22 cellular contexts compared by ENCODE assay signal in the genomic region with DNA sequence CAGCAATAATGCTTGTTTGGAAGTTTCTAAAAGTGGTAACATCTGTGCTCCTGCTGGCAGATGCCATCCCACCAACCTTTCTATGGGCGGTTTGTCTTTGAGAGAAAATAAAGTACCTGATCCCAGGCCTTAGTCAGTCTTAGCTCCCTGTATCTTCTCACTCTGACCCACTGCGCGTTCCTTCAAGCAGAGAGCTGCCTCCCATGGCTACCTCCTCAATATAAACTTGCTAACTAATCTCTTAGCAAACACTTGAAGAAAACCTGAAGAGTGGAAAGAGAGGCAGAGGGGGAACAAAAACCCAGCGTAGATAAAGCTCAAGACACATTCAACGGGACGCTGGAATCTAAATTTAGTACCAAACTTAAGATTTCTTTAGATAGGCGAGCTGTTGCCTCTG. TPM values are rescaled to one million over a fixed set of nuclear protein-coding genes. Genes with fewer than 3 reads are reported as not detected.
DNase-seq lines count a peak whose midpoint lies in the region; ATAC-seq, FAIRE-seq and TF ChIP-seq lines count a peak whose summit lies in the region.
"Had no signal": no experiment of that assay in that cellular context is flagged by ENCODE, and none has a peak within 500 bp of the region (broad histone marks: within the 10 kb centered on the region; RNA-seq: fewer than 3 reads in every experiment).

No MANE protein-coding gene starts in this region.

- TF ChIP-seq CTCF in CD14-positive monocyte (IDR thresholded peaks at IDR 0.05) = no peak
- no peak for TF ChIP-seq CTCF in spleen (IDR thresholded peaks at IDR 0.05 in 8 of 11, conservative IDR thresholded peaks at IDR 0.05 in 3 of 11)
- TF ChIP-seq CTCF in H9 (conservative IDR thresholded peaks at IDR 0.05) = no peak
- no peak for TF ChIP-seq CTCF in kidney (IDR thresholded peaks at IDR 0.05; ENCODE audit: borderline replicate concordance, extremely low read depth, insufficient read depth)

- H3K23ac ChIP-seq in H9 (ENCODE audit: insufficient read length, low read depth, low read length) = no peak overlapping the region

- 75 to 83% (median 80%) methylated on average over 7 of the region's 7 CpGs for WGBS in spleen, 5 donors
- WGBS in H9 (ENCODE audit: extremely low coverage, insufficient read length, low lambda C conversion rate) = no CpG with 5 or more reads among the region's 7 CpGs

- H3K56ac ChIP-seq in H9 (ENCODE audit: insufficient read length, low read depth, low read length) = no peak overlapping the region

- H3K4ac ChIP-seq in H9 (ENCODE audit: low read depth, low read length) = no peak overlapping the region

- H3K4me1 Mint-ChIP-seq in CD14-positive monocyte (peaks cover 67% of the 10 kb centered on the region), memory B cell (peaks cover 32% of the 10 kb centered on the region), H9 (peaks cover 36 to 47% of the 10 kb centered on the region in 2 experiments)

- no peak for TF ChIP-seq POLR2A in spleen (IDR thresholded peaks at IDR 0.05)

- no peak overlapping the region for H2AFZ ChIP-seq in H9 (ENCODE audit: low read length)
- H2AFZ ChIP-seq: hepatocyte, parathyroid adenoma had no signal

- no peak overlapping the region for H2BK5ac ChIP-seq in H9 (ENCODE audit: insufficient read length, low read length)

- H3K9ac ChIP-seq in H9 (ENCODE audit: extremely low read depth, insufficient read length, low read length) = no peak overlapping the region
- no peak overlapping the region for H3K9ac ChIP-seq in kidney (ENCODE audit: low read length in 2 of 2)
- H3K9ac ChIP-seq: parathyroid adenoma had no signal

- no peaks in the 10 kb centered on the region for H3K23me2 ChIP-seq in H9 (ENCODE audit: insufficient read length, low read depth, low read length, poor library complexity, severe bottlenecking)

- no peak overlapping the region for H3K4me3 Mint-ChIP-seq in CD14-positive monocyte
- no peak overlapping the region for H3K4me3 Mint-ChIP-seq in memory B cell
- no peak overlapping the region for H3K4me3 Mint-ChIP-seq in H9
- H3K4me3 Mint-ChIP-seq: activated CD4-positive, alpha-beta memory T cell treated with anti-CD3 and anti-CD28 coated beads for 36 hours; activated T-cell treated with anti-CD3 and anti-CD28 coated beads, Interleukin-2, amount 50 U/mL, for 24 hours; stimulated activated naive B cell treated with anti-CD40 and anti-IgM and Interleukin-4, amounts not matched to agents 10 μg/mL and 1 μg/mL and 100 μg/mL, for 72 hours had no signal

- intact Hi-C loops in CD14-positive monocyte (cut with micrococcal nuclease) = no loop called here
- intact Hi-C loops in spleen (cut with DNase I; ENCODE audit: low total_unique reads) = no loop called here
- intact Hi-C loops in kidney (cut with DNase I) = no loop called here

- H4K5ac ChIP-seq in H9 (ENCODE audit: insufficient read length, low read depth, low read length) = no peak overlapping the region

- no peak overlapping the region for H4K91ac ChIP-seq in H9 (ENCODE audit: insufficient read length, low read depth, low read length)

- H3K36me3 ChIP-seq in spleen (peaks cover 0 to 62% (median 11%) of the 10 kb centered on the region in 6 donors), kidney (ENCODE audit: control insufficient read depth in 1 of 2, insufficient read depth in 2 of 2, low read length in 2 of 2) (no peaks in the 10 kb centered on the region)
- H3K36me3 ChIP-seq: Peyer's patch had no signal

- no peak for FAIRE-seq in GM19239 (lab: Jason Lieb, UNC)
- FAIRE-seq in kidney (lab: Jason Lieb, UNC) = no peak
- FAIRE-seq: HTR-8/SVneo, keratinocyte, TTC549 had no signal

- H3K9me3 Mint-ChIP-seq in CD14-positive monocyte (peaks cover 0 to 1% (median 0%) of the 10 kb centered on the region in 7 donors), memory B cell (no peaks in the 10 kb centered on the region), H9 (no peaks in the 10 kb centered on the region; a peak in 1 of 5 replicates)
- H3K9me3 Mint-ChIP-seq: activated CD4-positive, alpha-beta memory T cell treated with anti-CD3 and anti-CD28 coated beads for 36 hours; activated T-cell treated with anti-CD3 and anti-CD28 coated beads, Interleukin-2, amount 50 U/mL, for 24 hours; stimulated activated naive B cell treated with anti-CD40 and anti-IgM and Interleukin-4, amounts not matched to agents 10 μg/mL and 1 μg/mL and 100 μg/mL, for 72 hours had no signal

- no peak overlapping the region for H3K4me3 ChIP-seq in spleen
- no peak overlapping the region for H3K4me3 ChIP-seq in kidney (ENCODE audit: low read length in 2 of 2)
- H3K4me3 ChIP-seq: body of pancreas, hepatocyte, Peyer's patch had no signal

- peaks cover 87 to 93% of the 10 kb centered on the region in 2 donors for H3K36me3 Mint-ChIP-seq in CD14-positive monocyte
- peaks cover 12% of the 10 kb centered on the region for H3K36me3 Mint-ChIP-seq in memory B cell
- H3K36me3 Mint-ChIP-seq in H9 (ENCODE audit: insufficient read depth in 1 of 3, low read depth in 3 of 3) = no peaks in the 10 kb centered on the region

- no peak overlapping the region for H3K4me2 ChIP-seq in H9 (ENCODE audit: insufficient read depth, insufficient read length, low read length)
- H3K4me2 ChIP-seq: hepatocyte had no signal

- H3K14ac ChIP-seq in H9 (ENCODE audit: insufficient read depth, low read length) = no peak overlapping the region

- no peaks in the 10 kb centered on the region for H4K20me1 ChIP-seq in H9 (ENCODE audit: control insufficient read depth, insufficient read depth, insufficient read length)

- H3K79me1 ChIP-seq in H9 (ENCODE audit: insufficient read depth, low read depth, low read length, poor library complexity, severe bottlenecking) = no peaks in the 10 kb centered on the region

- no peaks in the 10 kb centered on the region for H3K9me3 ChIP-seq in spleen
- H3K9me3 ChIP-seq in H9 (ENCODE audit: control insufficient read depth, low read depth, low read length) = no peaks in the 10 kb centered on the region
- H3K9me3 ChIP-seq in kidney (ENCODE audit: control insufficient read depth in 1 of 2, low read length in 2 of 2) = no peaks in the 10 kb centered on the region
- H3K9me3 ChIP-seq: body of pancreas, Peyer's patch had no signal

- H4K8ac ChIP-seq in H9 (replicated peaks; ENCODE audit: insufficient read length, low read depth, low read length) = no peak overlapping the region

- no peak overlapping the region for H3T11ph ChIP-seq in H9 (ENCODE audit: low read length)

- ATAC-seq in memory B cell (ENCODE audit: low read depth) (no peak), HG02610 (IDR thresholded peaks at IDR 0.05; ENCODE audit: unreplicated experiment) (no peak)
- ATAC-seq: body of pancreas; HCT116; stimulated activated naive B cell treated with anti-CD40 and anti-IgM and Interleukin-4, amounts not matched to agents 10 μg/mL and 1 μg/mL and 100 μg/mL, for 72 hours had no signal

- H3K27ac Mint-ChIP-seq in CD14-positive monocyte (peak overlapping the region; percentile 45 to 78 (median 65)), memory B cell (peak overlapping the region; percentile 35), H9 (peak overlapping the region in 1 of 3 experiments; percentile 68; a peak in 2 of 7 replicates)
- H3K27ac Mint-ChIP-seq: activated CD4-positive, alpha-beta memory T cell treated with anti-CD3 and anti-CD28 coated beads for 36 hours; activated T-cell treated with anti-CD3 and anti-CD28 coated beads, Interleukin-2, amount 50 U/mL, for 24 hours had no signal

- DNase-seq in CD14-positive monocyte (ENCODE audit: low spot score) (no peak), caudate nucleus (lab: John Stamatoyannopoulos, UW) (no peak), memory B cell (ENCODE audit: low spot score in 2 of 2) (no peak), spleen (no peak), GM19239 (ENCODE audit: insufficient read length, low spot score) (no peak), H9 (no peak), kidney (no peak)
- DNase-seq: activated CD4-positive, alpha-beta memory T cell treated with anti-CD3 and anti-CD28 coated beads for 36 hours; activated naive CD4-positive, alpha-beta T cell treated with anti-CD3 and anti-CD28 coated beads, Interleukin-2, amount 50 U/mL, for 16 hours; activated T-cell treated with anti-CD3 and anti-CD28 coated beads, Interleukin-2, amount 50 U/mL, for 24 hours; body of pancreas; EL; NCI-H1417 treated with DMSO at 0.1 percent for 48 hours; Peyer's patch; stimulated activated naive B cell treated with anti-CD40 and anti-IgM and Interleukin-4, amounts not matched to agents 10 μg/mL and 1 μg/mL and 100 μg/mL, for 72 hours had no signal

- H2BK120ac ChIP-seq in H9 (ENCODE audit: low read depth, low read length, poor library complexity, severe bottlenecking) = no peak overlapping the region

- peaks cover 24 to 96% (median 78%) of the 10 kb centered on the region in 6 donors for H3K4me1 ChIP-seq in spleen
- peaks cover 2% of the 10 kb centered on the region; the same call in 1 of the 2 replicates for H3K4me1 ChIP-seq in H9 (ENCODE audit: insufficient read depth, low read length)
- H3K4me1 ChIP-seq in kidney (ENCODE audit: control insufficient read depth in 1 of 2, insufficient read depth in 1 of 2, low read depth in 1 of 2, low read length in 2 of 2) = peaks cover 10 to 18% of the 10 kb centered on the region in 2 donors
- H3K4me1 ChIP-seq: parathyroid adenoma had no signal

- H3K18ac ChIP-seq in H9 (ENCODE audit: insufficient read length, low read depth, low read length) = no peak overlapping the region

- peak overlapping the region; percentile 60 for H3K27ac ChIP-seq in caudate nucleus (ENCODE audit: low read depth, low read length)
- peak overlapping the region in 7 of 8 donors; percentile 9 to 99 (median 98) for H3K27ac ChIP-seq in spleen
- no peak overlapping the region for H3K27ac ChIP-seq in H9 (ENCODE audit: insufficient read length, low read depth, low read length)
- H3K27ac ChIP-seq in kidney (ENCODE audit: low read depth in 2 of 2, low read length in 2 of 2) = no peak overlapping the region
- H3K27ac ChIP-seq: body of pancreas, hepatocyte, parathyroid adenoma had no signal

- no peak overlapping the region for H2BK15ac ChIP-seq in H9 (ENCODE audit: low read depth, low read length)

- H3K79me2 ChIP-seq in H9 (ENCODE audit: insufficient read depth, low read length) = no peaks in the 10 kb centered on the region
- H3K79me2 ChIP-seq: parathyroid adenoma had no signal

- H3K27me3 ChIP-seq in spleen (replicated peaks in 1 of 7) (no peaks in the 10 kb centered on the region), H9 (ENCODE audit: insufficient read depth, low read length) (no peaks in the 10 kb centered on the region)
- H3K27me3 ChIP-seq: body of pancreas, Peyer's patch had no signal

- no peak overlapping the region for H2BK20ac ChIP-seq in H9 (ENCODE audit: low read depth, low read length, poor library complexity, severe bottlenecking)

- no peak overlapping the region for H2BK12ac ChIP-seq in H9 (ENCODE audit: insufficient read length, low read depth, low read length)

- H2AK5ac ChIP-seq in H9 (ENCODE audit: insufficient read length, low read length) = no peak overlapping the region

- peaks cover 0 to 1% (median 0%) of the 10 kb centered on the region in 3 donors for H3K27me3 Mint-ChIP-seq in CD14-positive monocyte (ENCODE audit: low read depth in 3 of 3)
- no peaks in the 10 kb centered on the region for H3K27me3 Mint-ChIP-seq in memory B cell
- H3K27me3 Mint-ChIP-seq in H9 (ENCODE audit: low read depth) = peaks cover 16% of the 10 kb centered on the region
- H3K27me3 Mint-ChIP-seq: stimulated activated naive B cell treated with anti-CD40 and anti-IgM and Interleukin-4, amounts not matched to agents 10 μg/mL and 1 μg/mL and 100 μg/mL, for 72 hours had no signal

RNA-seq across cellular contexts. Expression of a gene that starts 17.6 kb away (rescaled TPM):
- polyA plus RNA-seq in CD14-positive monocyte (10 to 100 TPM; 76.8 to 93.8 TPM), spleen (10 to 100 TPM; 25.5 to 36.8 (median 28.5) TPM), kidney (ENCODE audit: insufficient read depth, low read depth, low replicate concordance) (8.3 TPM)
- total RNA-seq in spleen (100 to 1,000 TPM; 217 to 362 (median 262) TPM), H9 (2021) (0.77 and 1.2 TPM in 2 replicates), kidney (136 TPM)

Comparison
In these comparisons a context has a peak if more than half of its experiments do, and no peak if none do; other contexts are left out.
1. H3K27ac ChIP-seq: peak in caudate nucleus (single experiment) and spleen (7 of 8); none in H9 (single experiment) and kidney (0 of 2).
2. RNA of a gene that starts 17.6 kb away (total RNA-seq): 217 to 362 TPM in spleen and 136 TPM in kidney (single experiment); 0.77 to 1.2 TPM in H9; every median in the first group is over 10 times any median in the second.